Comparison of ENCODE assay signal across 9 cellular contexts in genomic region chr4:38665846-38666490, GRCh38. TPM values are rescaled to one million over a fixed set of nuclear protein-coding genes. Genes with fewer than 3 reads are reported as not detected.
DNase-seq lines count a peak whose midpoint lies in the region; ATAC-seq, FAIRE-seq and TF ChIP-seq lines count a peak whose summit lies in the region.
"Had no signal": no experiment of that assay in that cellular context is flagged by ENCODE, and none has a peak within 500 bp of the region (broad histone marks: within the 10 kb centered on the region; RNA-seq: fewer than 3 reads in every experiment).

No MANE protein-coding gene starts in this region.

- peak overlapping the region; percentile 67 for H3K4me2 ChIP-seq in HCT116 (ENCODE audit: low read length)
- H3K4me2 ChIP-seq in hepatocyte, result peak overlapping the region; percentile 77

- no peaks in the 10 kb centered on the region for H3K9me3 ChIP-seq in HCT116 (ENCODE audit: control insufficient read depth in 1 of 2, insufficient read depth in 1 of 2, low read depth in 1 of 2, low read length in 2 of 2)
- no peaks in the 10 kb centered on the region for H3K9me3 ChIP-seq in hepatocyte (ENCODE audit: low read depth)
- no peaks in the 10 kb centered on the region for H3K9me3 ChIP-seq in small intestine (ENCODE audit: control insufficient read depth, low read depth)

- peak overlapping the region; percentile 68 to 80 for H3K4me3 ChIP-seq in HCT116 (replicated peaks in 1 of 2; ENCODE audit: low read depth in 1 of 2, low read length in 2 of 2)
- peak overlapping the region; percentile 95 for H3K4me3 ChIP-seq in hepatocyte
- H3K4me3 ChIP-seq in small intestine (ENCODE audit: low read depth in 1 of 2, low read length in 2 of 2), result peak overlapping the region; percentile 11 to 42

- H2AFZ ChIP-seq in HCT116 (ENCODE audit: low read depth, low read length, poor library complexity, severe bottlenecking), result no peak overlapping the region
- no peak overlapping the region for H2AFZ ChIP-seq in hepatocyte

- H3K27ac ChIP-seq in HCT116 (ENCODE audit: low read depth, low read length) (peak overlapping the region; percentile 90; the same call in 1 of the 2 replicates), hepatocyte (peak overlapping the region; percentile 97), small intestine (ENCODE audit: low read depth in 1 of 2, low read length in 1 of 2) (peak overlapping the region; percentile 77 to 88)

- H3K27me3 Mint-ChIP-seq in activated CD8-positive, alpha-beta T cell treated with anti-CD3 and anti-CD28 coated beads, Interleukin-2, amount 10 ng/mL, durations not matched to agents 7 days and 5 days (ENCODE audit: low read depth), result peaks cover 5% of the 10 kb centered on the region

- H3K9me3 Mint-ChIP-seq in activated CD8-positive, alpha-beta T cell treated with anti-CD3 and anti-CD28 coated beads, Interleukin-2, amount 10 ng/mL, durations not matched to agents 7 days and 5 days (ENCODE audit: insufficient read depth), result peaks cover 3% of the 10 kb centered on the region

- TF ChIP-seq CTCF in HCT116 (IDR thresholded peaks at IDR 0.05 in 2 of 3, conservative IDR thresholded peaks at IDR 0.05 in 1 of 3; ENCODE audit: borderline replicate concordance in 1 of 3, insufficient read depth in 1 of 3, low read depth in 2 of 3, low read length in 2 of 3) (no peak), hepatocyte (IDR thresholded peaks at IDR 0.05; ENCODE audit: poor library complexity) (no peak)

- peaks cover 42 to 62% of the 10 kb centered on the region in 2 experiments for H3K4me1 ChIP-seq in HCT116 (ENCODE audit: control insufficient read depth in 1 of 2, insufficient read depth in 2 of 2, low read length in 2 of 2)
- H3K4me1 ChIP-seq in hepatocyte (ENCODE audit: insufficient read depth), result peaks cover 42% of the 10 kb centered on the region
- peaks cover 2 to 8% of the 10 kb centered on the region in 2 donors for H3K4me1 ChIP-seq in small intestine (ENCODE audit: control insufficient read depth in 2 of 2, insufficient read depth in 1 of 2, low read depth in 1 of 2, low read length in 1 of 2)

- no peak overlapping the region for H3K27ac Mint-ChIP-seq in activated CD8-positive, alpha-beta T cell treated with anti-CD3 and anti-CD28 coated beads, Interleukin-2, amount 10 ng/mL, durations not matched to agents 7 days and 5 days

- H3K4me3 Mint-ChIP-seq in activated CD8-positive, alpha-beta T cell treated with anti-CD3 and anti-CD28 coated beads, Interleukin-2, amount 10 ng/mL, durations not matched to agents 7 days and 5 days, result peak overlapping the region; percentile 74

- RAD21 ChIA-PET in HCT116 (lab: Charles Lee; ENCODE audit: low non-redundant PET in 1 of 2, low total read pairs in 2 of 2, uncharacterized antibody in 2 of 2, unreplicated experiment in 2 of 2), result no interaction called here

- H3K9me2 ChIP-seq in HCT116 (ENCODE audit: insufficient read depth), result no peaks in the 10 kb centered on the region
- H3K9me2 ChIP-seq in hepatocyte (replicated peaks; ENCODE audit: insufficient read depth), result no peaks in the 10 kb centered on the region

- TF ChIP-seq RAD21 in HCT116 (IDR thresholded peaks at IDR 0.05; ENCODE audit: low read depth), result no peak

- no peak for ATAC-seq in HCT116
- ATAC-seq in activated CD8-positive, alpha-beta T cell treated with anti-CD3 and anti-CD28 coated beads, Interleukin-2, amount 10 ng/mL, durations not matched to agents 7 days and 5 days, result no peak
- ATAC-seq in GM21723 (IDR thresholded peaks at IDR 0.05; ENCODE audit: unreplicated experiment), result no peak
- no peak for ATAC-seq in HG02610 (IDR thresholded peaks at IDR 0.05; ENCODE audit: unreplicated experiment)

- DNase-seq in HCT116 (ENCODE audit: low read depth, low spot score), result no peak
- no peak for DNase-seq in activated CD8-positive, alpha-beta T cell treated with anti-CD3 and anti-CD28 coated beads, Interleukin-2, amount 10 ng/mL, durations not matched to agents 7 days and 5 days
- DNase-seq in hepatocyte (ENCODE audit: low spot score), result no peak
- DNase-seq in small intestine, result peak; percentile 33
- DNase-seq in NCI-H2196 treated with DMSO at 0.1 percent for 48 hours (lab: John Stamatoyannopoulos, UW; ENCODE audit: unreplicated experiment), result no peak
- DNase-seq in NCI-H1436 treated with DMSO at 0.1 percent for 48 hours (lab: John Stamatoyannopoulos, UW), result no peak
- DNase-seq: stimulated activated CD4-positive, alpha-beta T cell treated with anti-CD3 and anti-CD28 coated beads, Interleukin-2, amount 100 ng/mL, for 24 hours had no signal

- POLR2A ChIA-PET in HCT116 (lab: Charles Lee), result interaction anchor here (1.1 to 1.2 kb wide), 2 partner anchors 343 to 486 kb away, joined by 3 to 5 read pairs; no protein-coding TSS in a partner anchor
- POLR2A ChIA-PET in activated CD8-positive, alpha-beta T cell treated with anti-CD3 and anti-CD28 coated beads, Interleukin-2, amount 10 ng/mL, durations not matched to agents 7 days and 5 days (lab: Charles Lee), result no interaction called here

- H3K27me3 ChIP-seq in HCT116 (ENCODE audit: insufficient read depth, low read length), result no peaks in the 10 kb centered on the region
- H3K27me3 ChIP-seq in hepatocyte, result no peaks in the 10 kb centered on the region
- no peaks in the 10 kb centered on the region for H3K27me3 ChIP-seq in small intestine (ENCODE audit: control insufficient read depth in 2 of 2, insufficient read depth in 2 of 2, low read length in 2 of 2)

- no peak for FAIRE-seq in small intestine (lab: Jason Lieb, UNC)

- H3K9ac ChIP-seq in HCT116 (ENCODE audit: low read length), result peak overlapping the region; percentile 94

- WGBS in hepatocyte (ENCODE audit: low lambda C conversion rate, missing lambda C conversion rate), result 13% methylated on average over 5 of the region's 5 CpGs
- 8 to 19% (median 14%) methylated on average over 5 of the region's 5 CpGs for WGBS in small intestine, 3 donors

- H4K20me1 ChIP-seq in HCT116 (ENCODE audit: insufficient read depth) (no peaks in the 10 kb centered on the region), hepatocyte (ENCODE audit: insufficient read depth, poor library complexity, severe bottlenecking) (peaks cover 16% of the 10 kb centered on the region)

- H3K79me2 ChIP-seq in HCT116 (ENCODE audit: insufficient read depth, low read length) (peaks cover 66% of the 10 kb centered on the region), hepatocyte (peaks cover 85% of the 10 kb centered on the region)

- TSS peak; percentile 46 for BruUV-seq in HCT116 (replicated peaks; lab: Mats Ljungman, UMichigan)

- no peak for TF ChIP-seq POLR2A in HCT116 (IDR thresholded peaks at IDR 0.05; ENCODE audit: borderline replicate concordance, extremely low read depth, insufficient read depth, insufficient read length)

- H3K36me3 ChIP-seq in HCT116 (ENCODE audit: control insufficient read depth in 1 of 2, insufficient read depth in 2 of 2, low read length in 2 of 2), result no peaks in the 10 kb centered on the region
- H3K36me3 ChIP-seq in hepatocyte (replicated peaks; ENCODE audit: insufficient read depth, low read depth), result no peaks in the 10 kb centered on the region
- no peaks in the 10 kb centered on the region for H3K36me3 ChIP-seq in small intestine (ENCODE audit: control insufficient read depth in 2 of 2, insufficient read depth in 2 of 2, low read length in 2 of 2)

- peaks cover 6% of the 10 kb centered on the region for H3K36me3 Mint-ChIP-seq in activated CD8-positive, alpha-beta T cell treated with anti-CD3 and anti-CD28 coated beads, Interleukin-2, amount 10 ng/mL, durations not matched to agents 7 days and 5 days (ENCODE audit: low read depth)

- H3K4me1 Mint-ChIP-seq in activated CD8-positive, alpha-beta T cell treated with anti-CD3 and anti-CD28 coated beads, Interleukin-2, amount 10 ng/mL, durations not matched to agents 7 days and 5 days (ENCODE audit: low read depth), result peaks cover 58% of the 10 kb centered on the region

- intact Hi-C loops in HCT116 (cut with micrococcal nuclease), result no loop called here

- CTCF ChIA-PET in HCT116 (lab: Charles Lee), result interaction anchor here (1.4 to 2.1 kb wide), 2 partner anchors 9 to 486 kb away, joined by 6 to 10 read pairs; no protein-coding TSS in a partner anchor
- CTCF ChIA-PET in activated CD8-positive, alpha-beta T cell treated with anti-CD3 and anti-CD28 coated beads, Interleukin-2, amount 10 ng/mL, durations not matched to agents 7 days and 5 days (lab: Charles Lee), result interaction anchor here (0.8 to 5.1 kb wide), 7 partner anchors 11 to 596 kb away, joined by 3 to 47 read pairs (median 8); no protein-coding TSS in a partner anchor

TF ChIP-seq in HCT116, 20 proteins besides CTCF, POLR2A, EP300 and RAD21 (continues in another document):
- TF ChIP-seq REST (IDR thresholded peaks at IDR 0.05; ENCODE audit: low read depth) (no peak), SRF (IDR thresholded peaks at IDR 0.05; ENCODE audit: low read depth) (no peak), EGR1 (IDR thresholded peaks at IDR 0.05; ENCODE audit: low read depth) (no peak), CEBPB (IDR thresholded peaks at IDR 0.05; ENCODE audit: low read depth) (no peak)

RNA-seq across cellular contexts. Expression of gene KLF3, which starts 2.0 kb away (rescaled TPM):
- total RNA-seq in HCT116 (2021; ENCODE audit: unreplicated experiment) (44.2 TPM), hepatocyte (77.3 and 81.1 TPM in 2 replicates)
- 17.5 and 17.8 TPM in 2 replicates for polyA plus RNA-seq in HCT116 (2012)
- 1 to 10 TPM; 8.1 to 8.3 TPM for total RNA-seq in activated CD8-positive, alpha-beta T cell treated with anti-CD3 and anti-CD28 coated beads, Interleukin-2, amount 10 ng/mL, durations not matched to agents 7 days and 5 days
- polyA plus RNA-seq in hepatocyte (68.4 and 74.2 TPM in 2 replicates), small intestine (10 to 100 TPM; 32.0 to 35.1 (median 33.8) TPM)

Comparison
In these comparisons a context has a peak if more than half of its experiments do, and no peak if none do; other contexts are left out.
1. H3K4me3 ChIP-seq: peak in every context shown above with its lines; median percentile 95 in hepatocyte; 74 in HCT116; 26 in small intestine.